ENCODE assay signal across 19 cellular contexts in the genomic region with DNA sequence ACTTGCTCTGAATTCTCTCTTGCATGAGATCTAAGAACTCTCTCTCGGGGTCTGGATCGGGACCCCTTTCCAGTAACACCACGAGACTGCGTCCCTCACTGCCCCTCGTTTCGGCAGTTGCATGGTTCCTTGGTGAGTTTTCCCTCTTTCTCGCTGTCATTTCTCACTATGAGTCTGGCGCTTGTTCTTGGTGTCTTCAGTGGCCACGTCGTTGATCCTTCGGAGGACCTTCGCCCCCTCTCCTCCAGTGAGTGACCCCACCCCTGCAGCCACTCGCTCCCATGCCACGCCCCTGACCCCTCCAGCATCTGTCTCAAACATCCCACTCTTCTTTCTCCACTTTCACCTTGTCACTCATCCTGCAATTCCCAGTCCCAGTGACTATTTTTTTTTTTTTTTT. TPM values are rescaled to one million over a fixed set of nuclear protein-coding genes. Genes with fewer than 3 reads are reported as not detected.
A peak's percentile ranks its signal among the peaks of the same experiment; 100 is the strongest.
DNase-seq lines count a peak whose midpoint lies in the region; ATAC-seq, FAIRE-seq and TF ChIP-seq lines count a peak whose summit lies in the region.
"Had no signal": no experiment of that assay in that cellular context is flagged by ENCODE, and none has a peak within 500 bp of the region (broad histone marks: within the 10 kb centered on the region; RNA-seq: fewer than 3 reads in every experiment).

No MANE protein-coding gene starts in this region.

- H3K9me3 Mint-ChIP-seq in progenitor cell of endocrine pancreas (ENCODE audit: low read depth) (peaks cover 10% of the 10 kb centered on the region), T-cell (peaks cover 0 to 4% (median 0%) of the 10 kb centered on the region in 3 donors)
- H3K9me3 Mint-ChIP-seq: activated CD4-positive, alpha-beta memory T cell treated with anti-CD3 and anti-CD28 coated beads, Interleukin-2, amount 10 ng/mL, durations not matched to agents 7 days and 5 days; CD4-positive, CD25-positive, alpha-beta regulatory T cell had no signal

- peaks cover 47% of the 10 kb centered on the region for H3K4me1 ChIP-seq in endothelial cell of umbilical vein (ENCODE audit: control insufficient read depth, extremely low read depth, insufficient read depth, low read length)
- peaks cover 17 to 18% of the 10 kb centered on the region in 2 donors for H3K4me1 ChIP-seq in uterus

- H3K9me1 ChIP-seq in endothelial cell of umbilical vein (replicated peaks; ENCODE audit: control insufficient read depth, extremely low read depth, insufficient read depth, low read length), result no peaks in the 10 kb centered on the region

- H3K27ac Mint-ChIP-seq in progenitor cell of endocrine pancreas (peak overlapping the region; percentile 77), T-cell (no peak overlapping the region)
- H3K27ac Mint-ChIP-seq: activated CD4-positive, alpha-beta memory T cell treated with anti-CD3 and anti-CD28 coated beads, Interleukin-2, amount 10 ng/mL, durations not matched to agents 7 days and 5 days had no signal

- dilution Hi-C loops in endothelial cell of umbilical vein (cut with MboI; ENCODE audit: extremely low pct_ligation_motif_present, low sequenced_read_pairs), result no loop called here

- intact Hi-C loops in Right ventricle myocardium superior (cut with DNase I), result no loop called here
- intact Hi-C loops in Right ventricle myocardium inferior (cut with DNase I), result no loop called here
- intact Hi-C loops in endothelial cell of umbilical vein (cut with micrococcal nuclease), result no loop called here
- intact Hi-C loops in uterus (cut with DNase I; ENCODE audit: low total_unique reads), result no loop called here

- H3K27me3 ChIP-seq in endothelial cell of umbilical vein (ENCODE audit: control insufficient read depth in 2 of 2, insufficient read depth in 2 of 2, low read length in 2 of 2) (no peaks in the 10 kb centered on the region), uterus (no peaks in the 10 kb centered on the region)

- H3K9ac ChIP-seq in endothelial cell of umbilical vein (replicated peaks; ENCODE audit: extremely low read depth, insufficient read depth, low read length), result no peak overlapping the region

- H3K4me3 Mint-ChIP-seq in progenitor cell of endocrine pancreas (ENCODE audit: low read depth) (no peak overlapping the region), T-cell (no peak overlapping the region)
- H3K4me3 Mint-ChIP-seq: activated CD4-positive, alpha-beta memory T cell treated with anti-CD3 and anti-CD28 coated beads, Interleukin-2, amount 10 ng/mL, durations not matched to agents 7 days and 5 days; CD4-positive, CD25-positive, alpha-beta regulatory T cell had no signal

- peaks cover 83% of the 10 kb centered on the region for H3K79me2 ChIP-seq in endothelial cell of umbilical vein (ENCODE audit: control insufficient read depth, insufficient read depth, low read length)

- ATAC-seq in Right ventricle myocardium superior (ENCODE audit: poor library complexity) (no peak), Right ventricle myocardium inferior (no peak), T-cell (replicated peaks in 1 of 4) (no peak), HG02588 (IDR thresholded peaks at IDR 0.05; ENCODE audit: unreplicated experiment) (no peak)
- ATAC-seq: A549, Panc1 had no signal

- H3K27me3 Mint-ChIP-seq in progenitor cell of endocrine pancreas (no peaks in the 10 kb centered on the region), T-cell (no peaks in the 10 kb centered on the region)
- H3K27me3 Mint-ChIP-seq: activated CD4-positive, alpha-beta memory T cell treated with anti-CD3 and anti-CD28 coated beads, Interleukin-2, amount 10 ng/mL, durations not matched to agents 7 days and 5 days; CD4-positive, CD25-positive, alpha-beta regulatory T cell had no signal

- H3K4me2 ChIP-seq in endothelial cell of umbilical vein (ENCODE audit: insufficient read depth, low read length), result no peak overlapping the region
- H3K4me2 ChIP-seq: A549 had no signal

- POLR2A ChIA-PET in endothelial cell of umbilical vein (lab: Charles Lee), result no interaction called here
- POLR2A ChIA-PET in T-cell (lab: Charles Lee), result no interaction called here

- no peaks in the 10 kb centered on the region for H3K9me3 ChIP-seq in endothelial cell of umbilical vein (replicated peaks; ENCODE audit: control insufficient read depth, insufficient read depth, low read length)
- H3K9me3 ChIP-seq in uterus, result no peaks in the 10 kb centered on the region
- H3K9me3 ChIP-seq: A549 had no signal

- CTCF ChIA-PET in endothelial cell of umbilical vein (lab: Charles Lee) (interaction anchor here (3.0 kb wide), 1 partner anchor 22 kb away, joined by 28 read pairs; a partner anchor contains a TSS), T-cell (lab: Charles Lee) (no interaction called here)

- H3K4me1 Mint-ChIP-seq in progenitor cell of endocrine pancreas (ENCODE audit: low read depth) (peaks cover 35% of the 10 kb centered on the region), T-cell (peaks cover 71 to 79% (median 74%) of the 10 kb centered on the region in 3 donors)

- DNase-seq in Right ventricle myocardium superior (peak; percentile 15), Right ventricle myocardium inferior (ENCODE audit: missing footprints) (no peak), endothelial cell of umbilical vein (ENCODE audit: low read depth, low spot score) (no peak), progenitor cell of endocrine pancreas (ENCODE audit: low spot score, unreplicated experiment) (no peak), uterus (no peak), T-cell (no peak), NCI-H1436 treated with DMSO at 0.1 percent for 48 hours (lab: John Stamatoyannopoulos, UW) (no peak)
- DNase-seq: activated CD4-positive, alpha-beta memory T cell treated with anti-CD3 and anti-CD28 coated beads, Interleukin-2, amount 10 ng/mL, durations not matched to agents 7 days and 5 days; activated T-cell treated with anti-CD3 and anti-CD28 coated beads, Interleukin-2, amount 50 U/mL, for 48 hours; CD4-positive, CD25-positive, alpha-beta regulatory T cell; erythroblast; mesenchymal stem cell; NCI-H2081 treated with DMSO at 0.1 percent for 48 hours; NCI-H774; stimulated activated CD4-positive, alpha-beta T cell treated with anti-CD3 and anti-CD28 coated beads, Interleukin-4, amount 100 ng/mL, for 24 hours; stimulated activated CD8-positive, alpha-beta memory T cell treated with anti-CD3 and anti-CD28 coated beads, Interleukin-4, amount 100 ng/mL, for 48 hours had no signal

- no peak overlapping the region for H2AFZ ChIP-seq in endothelial cell of umbilical vein (ENCODE audit: low read depth, low read length)

- TF ChIP-seq CTCF in endothelial cell of umbilical vein (IDR thresholded peaks at IDR 0.05; ENCODE audit: extremely low read depth in 1 of 2, insufficient read depth in 1 of 2, low read depth in 1 of 2, low read length in 2 of 2) (no peak), progenitor cell of endocrine pancreas (IDR thresholded peaks at IDR 0.05; ENCODE audit: unreplicated experiment) (no peak), uterus (IDR thresholded peaks at IDR 0.05) (no peak)

- H3K27ac ChIP-seq in endothelial cell of umbilical vein (ENCODE audit: insufficient read depth, low read depth, low read length), result peak overlapping the region; percentile 91
- H3K27ac ChIP-seq in uterus, result peak overlapping the region; percentile 88 to 97
- H3K27ac ChIP-seq: A549 had no signal

- H4K20me1 ChIP-seq in endothelial cell of umbilical vein (replicated peaks; ENCODE audit: control insufficient read depth, extremely low read depth, insufficient read depth, low read length), result no peaks in the 10 kb centered on the region

- H3K36me3 ChIP-seq in endothelial cell of umbilical vein (ENCODE audit: control insufficient read depth in 2 of 2, extremely low read depth in 1 of 2, insufficient read depth in 2 of 2, low read length in 2 of 2) (no peaks in the 10 kb centered on the region), uterus (no peaks in the 10 kb centered on the region)

- FAIRE-seq in endothelial cell of umbilical vein (lab: Jason Lieb, UNC), result no peak
- FAIRE-seq: A549 had no signal

- TF ChIP-seq POLR2A in endothelial cell of umbilical vein (IDR thresholded peaks at IDR 0.05; ENCODE audit: low read depth, low read length), result no peak
- no peak for TF ChIP-seq POLR2A in uterus (IDR thresholded peaks at IDR 0.05)

- no peak overlapping the region for H3K4me3 ChIP-seq in endothelial cell of umbilical vein (replicated peaks in 1 of 3; ENCODE audit: insufficient read depth in 1 of 3, low read depth in 1 of 3, low read length in 3 of 3)
- no peak overlapping the region for H3K4me3 ChIP-seq in uterus
- H3K4me3 ChIP-seq: A549 had no signal

- H3K36me3 Mint-ChIP-seq in progenitor cell of endocrine pancreas (ENCODE audit: insufficient read depth) (peaks cover 10% of the 10 kb centered on the region), T-cell (peaks cover 19% of the 10 kb centered on the region)

- BruUV-seq in endothelial cell of umbilical vein (replicated peaks; lab: Mats Ljungman, UMichigan), result no TSS peak

TF ChIP-seq in endothelial cell of umbilical vein, 7 proteins besides CTCF, POLR2A, EP300 and RAD21:
- TF ChIP-seq JUN (IDR thresholded peaks at IDR 0.05; ENCODE audit: borderline replicate concordance, insufficient read depth, insufficient read length, low read depth), result no peak
- no peak for TF ChIP-seq POLR2AphosphoS5 (IDR thresholded peaks at IDR 0.05; ENCODE audit: insufficient read depth, low read depth, low read length)
- no peak for TF ChIP-seq FOS (IDR thresholded peaks at IDR 0.05; ENCODE audit: borderline replicate concordance, insufficient read depth, low read length)
- TF ChIP-seq GATA2 (IDR thresholded peaks at IDR 0.05; ENCODE audit: insufficient read depth, insufficient read length, low read depth, low read length), result no peak
- TF ChIP-seq MYC (IDR thresholded peaks at IDR 0.05; ENCODE audit: low read depth, low read length), result no peak
- TF ChIP-seq EZH2 (IDR thresholded peaks at IDR 0.05; ENCODE audit: borderline replicate concordance, low read depth, low read length, severe bottlenecking), result no peak
- TF ChIP-seq, protein P1, sequence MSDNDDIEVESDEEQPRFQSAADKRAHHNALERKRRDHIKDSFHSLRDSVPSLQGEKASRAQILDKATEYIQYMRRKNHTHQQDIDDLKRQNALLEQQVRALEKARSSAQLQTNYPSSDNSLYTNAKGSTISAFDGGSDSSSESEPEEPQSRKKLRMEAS (IDR thresholded peaks at IDR 0.05; ENCODE audit: insufficient read depth, insufficient read length), result no peak

RNA-seq across cellular contexts. Expression of a gene that starts 23.0 kb away (rescaled TPM):
- total RNA-seq in Right ventricle myocardium superior (14.0 TPM), Right ventricle myocardium inferior (15.0 TPM), endothelial cell of umbilical vein (71.8 and 78.2 TPM in 2 replicates), progenitor cell of endocrine pancreas (18.9 and 22.2 TPM in 2 replicates), uterus (10 to 100 TPM in 2 of 4 donors, 1 to 10 TPM in 2; 9.5 to 32.2 (median 13.5) TPM), T-cell (10 to 100 TPM; 20.0 to 37.0 (median 22.3) TPM)
- polyA plus RNA-seq in endothelial cell of umbilical vein, result 32.4 and 35.1 TPM in 2 replicates
- 42.1 and 44.6 TPM in 2 replicates for polyA plus RNA-seq in endothelial cell of umbilical vein (2011; cell fraction: cytosol; rRNA removed)
- polyA plus RNA-seq in endothelial cell of umbilical vein (2011; cell fraction: nucleus; rRNA removed), result 85.0 and 90.0 TPM in 2 replicates
- polyA plus RNA-seq in endothelial cell of umbilical vein (2012), result 28.3 and 54.5 TPM in 2 replicates
- 76.8 and 82.3 TPM in 2 replicates for polyA minus RNA-seq in endothelial cell of umbilical vein
- 12.2 TPM for polyA minus RNA-seq in endothelial cell of umbilical vein (2011; cell fraction: cytosol; rRNA and poly(A)+ RNA removed)
- 77.9 and 82.2 TPM in 2 replicates for polyA minus RNA-seq in endothelial cell of umbilical vein (2011; cell fraction: nucleus; rRNA and poly(A)+ RNA removed)
